ENCODE assay signal across 22 cellular contexts in genomic region chr20:43946206-43946491, GRCh38. TPM values are rescaled to one million over a fixed set of nuclear protein-coding genes. Genes with fewer than 3 reads are reported as not detected.
"Had no signal": no experiment of that assay in that cellular context is flagged by ENCODE, and none has a peak within 500 bp of the region (broad histone marks: within the 10 kb centered on the region; RNA-seq: fewer than 3 reads in every experiment).

No MANE protein-coding gene starts in this region.

- H3K36me3 Mint-ChIP-seq: naive thymus-derived CD8-positive, alpha-beta T cell had no signal

- H3K4me3 ChIP-seq: esophagus muscularis mucosa, gastrocnemius medialis, heart right ventricle, mucosa of descending colon, psoas muscle, spleen, tibial artery, upper lobe of left lung, vagina had no signal

- ATAC-seq: effector memory CD8-positive, alpha-beta T cell; gastrocnemius medialis; heart right ventricle; mucosa of descending colon; naive thymus-derived CD8-positive, alpha-beta T cell; psoas muscle; sciatic nerve had no signal

- FAIRE-seq: colon, islet of Langerhans had no signal

- H3K9me3 ChIP-seq: esophagus muscularis mucosa, gastrocnemius medialis, heart right ventricle, mucosa of descending colon, psoas muscle, spleen, tibial artery, upper lobe of left lung, vagina had no signal

- H3K9me3 Mint-ChIP-seq: dendritic cell treated with granulocyte-macrophage colony-stimulating factor and Interleukin-4, amounts not matched to agents 40 ng/mL and 50 ng/mL, for 4 days; effector memory CD8-positive, alpha-beta T cell; naive thymus-derived CD8-positive, alpha-beta T cell had no signal

- H3K27ac Mint-ChIP-seq: dendritic cell treated with granulocyte-macrophage colony-stimulating factor and Interleukin-4, amounts not matched to agents 40 ng/mL and 50 ng/mL, for 4 days had no signal

- H3K27ac ChIP-seq: epithelial cell of prostate, esophagus muscularis mucosa, gastrocnemius medialis, heart right ventricle, psoas muscle, spleen, tibial artery, upper lobe of left lung, vagina had no signal

- H3K36me3 ChIP-seq: esophagus muscularis mucosa, gastrocnemius medialis, heart right ventricle, spleen, tibial artery, upper lobe of left lung, vagina had no signal

- DNase-seq: effector memory CD8-positive, alpha-beta T cell; gastrocnemius medialis; heart right ventricle; kidney glomerular epithelial cell; mucosa of descending colon; naive thymus-derived CD8-positive, alpha-beta T cell; psoas muscle; retina; spleen; stimulated activated CD4-positive, alpha-beta T cell treated with anti-CD3 and anti-CD28 coated beads, Interleukin-1b, Interleukin-23, amount 100 ng/mL, for 48 hours; stimulated activated CD4-positive, alpha-beta T cell treated with anti-CD3 and anti-CD28 coated beads, Interleukin-4, amount 100 ng/mL, for 24 hours; stimulated activated naive CD4-positive, alpha-beta T cell treated with Interleukin-2 at 50 U/mL for 16 hours; tibial artery had no signal

- H3K4me3 Mint-ChIP-seq: dendritic cell treated with granulocyte-macrophage colony-stimulating factor and Interleukin-4, amounts not matched to agents 40 ng/mL and 50 ng/mL, for 4 days; effector memory CD8-positive, alpha-beta T cell had no signal

- H3K4me1 ChIP-seq: gastrocnemius medialis, psoas muscle, tibial artery had no signal

- H3K27me3 ChIP-seq: esophagus muscularis mucosa, gastrocnemius medialis, upper lobe of left lung, vagina had no signal

RNA-seq across cellular contexts. Expression of gene TOX2, which starts 31.5 kb away (rescaled TPM):
- total RNA-seq: skeletal muscle tissue had no signal
